ENCODE assay signal across 10 cellular contexts in the genomic region with DNA sequence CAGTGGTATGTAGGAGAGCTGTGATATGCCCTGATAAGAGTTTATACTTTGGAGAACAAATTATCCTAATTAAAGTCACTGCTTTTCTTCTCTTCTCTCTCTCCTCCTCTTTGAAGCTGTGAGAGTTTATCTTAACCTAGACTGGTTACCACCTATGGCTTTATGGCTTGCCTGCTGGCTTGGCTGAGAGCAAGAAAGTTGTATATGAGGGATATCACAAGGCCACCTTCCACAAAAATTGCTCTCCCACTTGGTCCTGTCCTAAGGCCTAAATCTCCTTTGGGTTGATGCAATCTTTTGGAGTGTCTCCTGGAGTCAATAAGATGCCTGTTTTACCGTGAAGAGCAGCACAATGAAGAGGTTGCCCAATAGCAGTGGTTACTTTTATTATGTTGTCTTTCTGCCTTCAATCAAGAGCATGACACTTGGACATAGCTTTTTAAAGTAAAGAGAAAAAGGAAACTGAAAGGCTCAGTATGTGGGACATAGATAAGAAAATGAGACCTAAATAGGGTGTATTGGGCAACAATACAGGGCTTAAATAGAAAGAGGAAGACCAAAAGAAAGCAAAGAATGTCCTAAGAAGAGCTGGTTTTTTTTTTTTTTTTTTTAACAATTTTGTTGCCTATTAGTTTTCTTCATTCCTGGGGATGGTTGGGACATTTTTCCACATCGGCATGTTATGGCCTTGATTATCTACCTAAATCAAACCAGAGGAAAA. TPM values are rescaled to one million over a fixed set of nuclear protein-coding genes. Genes with fewer than 3 reads are reported as not detected.
A peak's percentile ranks its signal among the peaks of the same experiment; 100 is the strongest.
DNase-seq lines count a peak whose midpoint lies in the region; ATAC-seq, FAIRE-seq and TF ChIP-seq lines count a peak whose summit lies in the region.
"Had no signal": no experiment of that assay in that cellular context is flagged by ENCODE, and none has a peak within 500 bp of the region (broad histone marks: within the 10 kb centered on the region; RNA-seq: fewer than 3 reads in every experiment).

No MANE protein-coding gene starts in this region.

- H3K4me3 Mint-ChIP-seq in stimulated activated naive B cell treated with anti-CD40 and anti-IgM and Interleukin-4, amounts not matched to agents 10 μg/mL and 1 μg/mL and 100 μg/mL, for 72 hours = peak overlapping the region in 1 of 2 donors; percentile 61

- intact Hi-C loops in kidney (cut with DNase I) = no loop called here

- peaks cover 6 to 8% of the 10 kb centered on the region in 2 donors for H3K27me3 Mint-ChIP-seq in stimulated activated naive B cell treated with anti-CD40 and anti-IgM and Interleukin-4, amounts not matched to agents 10 μg/mL and 1 μg/mL and 100 μg/mL, for 72 hours

- ATAC-seq in GM19397 (IDR thresholded peaks at IDR 0.05; ENCODE audit: unreplicated experiment) (peak; percentile 70), HG03460 (IDR thresholded peaks at IDR 0.05; ENCODE audit: unreplicated experiment) (peak; percentile 70)
- ATAC-seq in stimulated activated naive B cell treated with anti-CD40 and anti-IgM and Interleukin-4, amounts not matched to agents 10 μg/mL and 1 μg/mL and 100 μg/mL, for 72 hours (replicated peaks) = peak; percentile 36 to 51

- peaks cover 9 to 15% of the 10 kb centered on the region in 2 donors for H3K4me1 Mint-ChIP-seq in stimulated activated naive B cell treated with anti-CD40 and anti-IgM and Interleukin-4, amounts not matched to agents 10 μg/mL and 1 μg/mL and 100 μg/mL, for 72 hours

- TF ChIP-seq CTCF in kidney (IDR thresholded peaks at IDR 0.05; ENCODE audit: borderline replicate concordance, extremely low read depth, insufficient read depth) = no peak

- H3K27ac ChIP-seq in epithelial cell of prostate (peak overlapping the region; percentile 18), kidney (ENCODE audit: low read depth in 2 of 2, low read length in 2 of 2) (no peak overlapping the region)
- H3K27ac ChIP-seq: SK-N-MC had no signal

- peak overlapping the region in 1 of 2 donors; percentile 14 for H3K4me3 ChIP-seq in kidney (ENCODE audit: low read length in 2 of 2)
- H3K4me3 ChIP-seq: SK-N-MC had no signal

- H3K36me3 ChIP-seq in kidney (ENCODE audit: control insufficient read depth in 1 of 2, insufficient read depth in 2 of 2, low read length in 2 of 2) = no peaks in the 10 kb centered on the region

- peaks cover 0 to 10% of the 10 kb centered on the region in 2 donors for H3K4me1 ChIP-seq in kidney (ENCODE audit: control insufficient read depth in 1 of 2, insufficient read depth in 1 of 2, low read depth in 1 of 2, low read length in 2 of 2)

- H3K27ac Mint-ChIP-seq in stimulated activated naive B cell treated with anti-CD40 and anti-IgM and Interleukin-4, amounts not matched to agents 10 μg/mL and 1 μg/mL and 100 μg/mL, for 72 hours = no peak overlapping the region

- H3K9me3 Mint-ChIP-seq in stimulated activated naive B cell treated with anti-CD40 and anti-IgM and Interleukin-4, amounts not matched to agents 10 μg/mL and 1 μg/mL and 100 μg/mL, for 72 hours = no peaks in the 10 kb centered on the region

- FAIRE-seq in kidney (lab: Jason Lieb, UNC) = no peak
- FAIRE-seq: H1 had no signal

- H3K36me3 Mint-ChIP-seq in stimulated activated naive B cell treated with anti-CD40 and anti-IgM and Interleukin-4, amounts not matched to agents 10 μg/mL and 1 μg/mL and 100 μg/mL, for 72 hours = no peaks in the 10 kb centered on the region

- no peak for DNase-seq in epithelial cell of prostate (ENCODE audit: low read depth, low spot score)
- no peak for DNase-seq in stimulated activated naive B cell treated with anti-CD40 and anti-IgM and Interleukin-4, amounts not matched to agents 10 μg/mL and 1 μg/mL and 100 μg/mL, for 72 hours
- no peak for DNase-seq in activated T-cell treated with anti-CD3 and anti-CD28 coated beads, Interleukin-2, amount 50 U/mL, for 1 hour
- DNase-seq in NCI-H446 treated with DMSO at 0.1 percent for 48 hours (lab: John Stamatoyannopoulos, UW) = no peak
- DNase-seq in kidney = no peak
- no peak for DNase-seq in NCI-H2081 (lab: John Stamatoyannopoulos, UW)

- no peak overlapping the region for H3K9ac ChIP-seq in kidney (ENCODE audit: low read length in 2 of 2)

- no peaks in the 10 kb centered on the region for H3K9me3 ChIP-seq in kidney (ENCODE audit: control insufficient read depth in 1 of 2, low read length in 2 of 2)

RNA-seq across cellular contexts. Expression of gene GUCY1A1, which starts 9.2 kb away (rescaled TPM):
- total RNA-seq in kidney = 64.6 TPM
- 6.9 TPM for polyA plus RNA-seq in kidney (ENCODE audit: insufficient read depth, low read depth, low replicate concordance)
- total RNA-seq: H1 had no signal
- polyA plus RNA-seq: H1 had no signal
